In the genomic region with DNA sequence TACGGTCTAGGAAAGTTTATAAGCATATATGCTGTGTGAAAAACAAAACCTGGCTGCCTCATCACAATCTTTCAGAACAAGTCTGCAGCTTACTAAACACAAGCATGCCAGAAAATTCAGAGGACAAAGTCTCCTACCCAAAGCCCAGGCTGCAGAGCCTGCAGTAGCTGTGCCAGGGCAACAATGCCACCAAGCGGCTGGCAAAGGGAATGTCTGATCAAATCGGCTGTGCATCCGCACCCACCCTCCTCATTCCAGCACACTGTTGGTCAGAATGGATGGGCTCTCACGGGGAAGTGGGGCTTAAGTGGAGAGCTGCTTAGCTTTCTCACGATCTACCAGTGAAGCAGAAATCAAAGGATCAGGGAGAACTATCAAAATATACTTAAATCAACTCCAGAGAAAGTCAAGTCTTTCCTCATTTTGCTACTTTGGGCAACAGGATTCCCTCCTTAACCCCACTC, we compare ENCODE assay signal across 8 cellular contexts.
DNase-seq lines count a peak whose midpoint lies in the region; ATAC-seq and TF ChIP-seq lines count a peak whose summit lies in the region.

No MANE protein-coding gene starts in this region.

- no peak overlapping the region for H3K27ac ChIP-seq in upper lobe of right lung

- H3K9me3 ChIP-seq in upper lobe of right lung: no peaks in the 10 kb centered on the region

- H3K4me3 ChIP-seq in upper lobe of right lung: no peak overlapping the region

- no peaks in the 10 kb centered on the region for H3K27me3 ChIP-seq in upper lobe of right lung

- H3K9me3 Mint-ChIP-seq in activated naive CD4-positive, alpha-beta T cell treated with anti-CD3 and anti-CD28 coated beads for 36 hours: no peaks in the 10 kb centered on the region
- H3K9me3 Mint-ChIP-seq in osteocyte (ENCODE audit: unreplicated experiment): no peaks in the 10 kb centered on the region

- H3K4me1 Mint-ChIP-seq in activated naive CD4-positive, alpha-beta T cell treated with anti-CD3 and anti-CD28 coated beads for 36 hours (ENCODE audit: low read depth): peaks cover 64% of the 10 kb centered on the region
- H3K4me1 Mint-ChIP-seq in osteocyte (ENCODE audit: unreplicated experiment): peaks cover 60% of the 10 kb centered on the region

- H3K36me3 Mint-ChIP-seq in activated naive CD4-positive, alpha-beta T cell treated with anti-CD3 and anti-CD28 coated beads for 36 hours (ENCODE audit: low read depth): peaks cover 21% of the 10 kb centered on the region
- peaks cover 7% of the 10 kb centered on the region for H3K36me3 Mint-ChIP-seq in osteocyte (ENCODE audit: unreplicated experiment)

- H3K27ac Mint-ChIP-seq in activated naive CD4-positive, alpha-beta T cell treated with anti-CD3 and anti-CD28 coated beads for 36 hours: peak overlapping the region; percentile 42
- peak overlapping the region; percentile 98 for H3K27ac Mint-ChIP-seq in osteocyte (ENCODE audit: unreplicated experiment)

- H3K27me3 Mint-ChIP-seq in activated naive CD4-positive, alpha-beta T cell treated with anti-CD3 and anti-CD28 coated beads for 36 hours (ENCODE audit: low read depth): no peaks in the 10 kb centered on the region
- H3K27me3 Mint-ChIP-seq in osteocyte (ENCODE audit: unreplicated experiment): no peaks in the 10 kb centered on the region

- ATAC-seq in upper lobe of right lung: peak; percentile 95

- CTCF ChIA-PET in activated naive CD4-positive, alpha-beta T cell treated with anti-CD3 and anti-CD28 coated beads for 36 hours (lab: Charles Lee): interaction anchor here (0.6 to 3.8 kb wide), 24 partner anchors 8 to 277 kb away, joined by 3 to 18 read pairs (median 6); no protein-coding TSS in a partner anchor

- DNase-seq in SIG-M5 treated with dmso at 0.1 percent for 504 hours (lab: John Stamatoyannopoulos, UW; ENCODE audit: unreplicated experiment): peak; percentile 65
- DNase-seq in SIG-M5 (lab: John Stamatoyannopoulos, UW): no peak
- peak; percentile 57 for DNase-seq in LoVo (ENCODE audit: low spot score)
- peak; percentile 66 to 80 for DNase-seq in SHP77 (lab: John Stamatoyannopoulos, UW)
- peak; percentile 77 for DNase-seq in activated naive CD4-positive, alpha-beta T cell treated with anti-CD3 and anti-CD28 coated beads for 36 hours
- DNase-seq in germinal center (ENCODE audit: low spot score): peak; percentile 84
- DNase-seq in osteocyte (ENCODE audit: extremely low spot score, unreplicated experiment): peak; percentile 93
- DNase-seq in upper lobe of right lung: peak; percentile 76

- TF ChIP-seq CTCF in osteocyte (IDR thresholded peaks at IDR 0.05) (peak; percentile 97), upper lobe of right lung (IDR thresholded peaks at IDR 0.05) (peak; percentile 84)

- intact Hi-C loops in activated naive CD4-positive, alpha-beta T cell treated with anti-CD3 and anti-CD28 coated beads for 36 hours (cut with micrococcal nuclease): loop anchor here (1.0 to 2.0 kb wide), 3 partner anchors 36 to 211 kb away; no protein-coding TSS in a partner anchor
- intact Hi-C loops in upper lobe of right lung (cut with DNase I): loop anchor here (10.0 kb wide), 1 partner anchor 204 kb away; no protein-coding TSS in a partner anchor

- peaks cover 32% of the 10 kb centered on the region for H3K4me1 ChIP-seq in upper lobe of right lung

- H3K4me3 Mint-ChIP-seq in activated naive CD4-positive, alpha-beta T cell treated with anti-CD3 and anti-CD28 coated beads for 36 hours: peak overlapping the region; percentile 22
- peak overlapping the region; percentile 67 for H3K4me3 Mint-ChIP-seq in osteocyte (ENCODE audit: unreplicated experiment)

- H3K36me3 ChIP-seq in upper lobe of right lung: peaks cover 52% of the 10 kb centered on the region
